Comparison of ENCODE assay signal across 8 cellular contexts in the genomic region with DNA sequence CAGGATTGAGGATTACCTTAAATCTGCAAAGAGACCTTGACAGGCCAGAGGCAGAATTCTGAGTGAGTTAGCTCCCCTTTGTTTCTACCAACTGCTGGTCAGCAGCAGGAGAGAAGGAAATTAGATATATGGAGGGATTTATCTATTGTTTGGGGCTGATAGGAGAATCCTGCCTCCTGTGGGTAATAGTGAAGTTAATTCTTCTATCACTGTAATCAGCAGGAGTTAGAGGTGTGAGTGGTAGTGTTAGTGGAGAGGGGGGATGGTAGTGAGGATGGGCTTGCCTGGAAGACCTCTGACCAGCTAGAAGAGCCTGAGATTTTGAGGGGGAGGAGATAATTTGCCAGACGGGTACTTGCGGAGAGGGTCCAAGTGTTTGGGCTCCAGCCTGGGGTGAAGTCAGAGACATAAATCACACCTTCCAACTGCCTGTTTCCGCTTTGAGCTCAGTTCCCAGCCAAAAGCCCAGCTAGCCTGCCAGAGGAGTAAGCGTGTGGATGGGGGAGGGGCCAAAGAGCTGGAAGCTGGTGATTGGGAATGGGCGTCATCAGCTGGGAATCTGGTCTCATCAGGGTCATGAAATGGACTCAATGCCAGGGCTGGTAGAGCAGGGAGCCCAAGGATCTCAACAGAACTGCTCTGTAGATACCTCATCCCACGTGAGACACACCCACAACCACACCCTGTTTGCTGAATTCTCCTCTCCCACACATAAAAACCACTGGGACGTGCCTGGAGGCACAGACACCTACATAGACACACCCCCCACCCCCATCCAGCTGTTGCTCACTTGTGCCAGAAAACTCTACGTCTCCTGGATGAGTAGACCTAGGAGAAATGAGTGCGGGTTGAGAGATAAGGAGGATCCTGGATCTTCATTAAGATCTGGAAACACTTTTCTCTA. TPM values are rescaled to one million over a fixed set of nuclear protein-coding genes. Genes with fewer than 3 reads are reported as not detected.
DNase-seq lines count a peak whose midpoint lies in the region; ATAC-seq and TF ChIP-seq lines count a peak whose summit lies in the region.

No MANE protein-coding gene starts in this region.

- peaks cover 6% of the 10 kb centered on the region for H3K27me3 ChIP-seq in transverse colon

- no peaks in the 10 kb centered on the region for H3K36me3 Mint-ChIP-seq in activated CD4-positive, alpha-beta T cell treated with anti-CD3 and anti-CD28 coated beads for 36 hours (ENCODE audit: low read depth)

- peaks cover 32% of the 10 kb centered on the region for H3K4me1 Mint-ChIP-seq in activated CD4-positive, alpha-beta T cell treated with anti-CD3 and anti-CD28 coated beads for 36 hours

- H3K27me3 Mint-ChIP-seq in activated CD4-positive, alpha-beta T cell treated with anti-CD3 and anti-CD28 coated beads for 36 hours: no peaks in the 10 kb centered on the region

- intact Hi-C loops in activated CD4-positive, alpha-beta T cell treated with anti-CD3 and anti-CD28 coated beads for 36 hours (cut with DNase I, micrococcal nuclease): no loop called here
- intact Hi-C loops in left colon (cut with DNase I, micrococcal nuclease) (no loop called here), transverse colon (cut with DNase I; ENCODE audit: low total_unique reads) (no loop called here)

- TF ChIP-seq CTCF in astrocyte of the spinal cord (IDR thresholded peaks at IDR 0.05; ENCODE audit: low read depth, low read length) (peak; percentile 5), transverse colon (IDR thresholded peaks at IDR 0.05) (no peak)

- in situ Hi-C loops in astrocyte of the spinal cord (cut with HindIII; ENCODE audit: low sequenced_read_pairs) (no loop called here), transverse colon (cut with MboI; ENCODE audit: low pct_ligation_motif_present in 1 of 4, low pct_unique_long_range_greater_than_20kb in 1 of 4, low sequenced_read_pairs in 3 of 4) (no loop called here)

- DNase-seq in activated CD4-positive, alpha-beta T cell treated with anti-CD3 and anti-CD28 coated beads for 36 hours: peak; percentile 84
- no peak for DNase-seq in activated CD4-positive, alpha-beta T cell treated with anti-CD3 and anti-CD28 coated beads, Interleukin-2, amount 50 U/mL, for 4 hours
- DNase-seq in astrocyte of the spinal cord (ENCODE audit: low read depth, low spot score) (peak; percentile 69), left colon (peak; percentile 60 to 77), transverse colon (peak; percentile 66), superior temporal gyrus (ENCODE audit: extremely low spot score) (no peak)
- no peak for DNase-seq in stimulated activated CD4-positive, alpha-beta T cell treated with anti-CD3 and anti-CD28 coated beads, Interleukin-4, amount 100 ng/mL, for 1 hour

- TF ChIP-seq EP300 in transverse colon (IDR thresholded peaks at IDR 0.05; ENCODE audit: low read depth): peak; percentile 8

- H3K9me3 ChIP-seq in transverse colon: no peaks in the 10 kb centered on the region

- H3K4me3 ChIP-seq in astrocyte of the spinal cord (ENCODE audit: low read depth, low read length): no peak overlapping the region
- H3K4me3 ChIP-seq in transverse colon: peak overlapping the region in 1 of 4 donors; percentile 10

- H3K27ac ChIP-seq in transverse colon: peak overlapping the region; percentile 62 to 97 (median 72)

- peaks cover 16 to 49% (median 29%) of the 10 kb centered on the region in 4 donors for H3K4me1 ChIP-seq in transverse colon

- peak overlapping the region; percentile 37 for H3K27ac Mint-ChIP-seq in activated CD4-positive, alpha-beta T cell treated with anti-CD3 and anti-CD28 coated beads for 36 hours

- H3K4me3 Mint-ChIP-seq in activated CD4-positive, alpha-beta T cell treated with anti-CD3 and anti-CD28 coated beads for 36 hours: no peak overlapping the region

- 29% methylated on average over 9 of the region's 9 CpGs; no CpG with 5 or more reads in 1 of the 2 donors for WGBS in transverse colon (ENCODE audit: low coverage in 1 of 2), 2 donors

- CTCF ChIA-PET in activated CD4-positive, alpha-beta T cell treated with anti-CD3 and anti-CD28 coated beads for 36 hours (lab: Charles Lee): interaction anchor here (0.7 to 37.3 kb wide), 8 partner anchors 11 to 212 kb away, joined by 3 to 638 read pairs (median 3); partner anchors contain the start of gene COPZ1

- POLR2A ChIA-PET in activated CD4-positive, alpha-beta T cell treated with anti-CD3 and anti-CD28 coated beads for 36 hours (lab: Charles Lee): interaction anchor here (0.6 to 1.0 kb wide), 2 partner anchors 10 to 15 kb away, joined by 3 to 4 read pairs; no protein-coding TSS in a partner anchor

- H3K9me3 Mint-ChIP-seq in activated CD4-positive, alpha-beta T cell treated with anti-CD3 and anti-CD28 coated beads for 36 hours (ENCODE audit: low read depth): no peaks in the 10 kb centered on the region

- ATAC-seq in activated CD4-positive, alpha-beta T cell treated with anti-CD3 and anti-CD28 coated beads for 36 hours: peak; percentile 77
- ATAC-seq in left colon (peak; percentile 68), GM18858 (IDR thresholded peaks at IDR 0.05; ENCODE audit: unreplicated experiment) (no peak)

- H3K36me3 ChIP-seq in transverse colon: no peaks in the 10 kb centered on the region

- no peak for TF ChIP-seq POLR2A in transverse colon (IDR thresholded peaks at IDR 0.05)

RNA-seq across cellular contexts. Expression of gene ITGA5, which starts 13.1 kb away (rescaled TPM):
- 10 to 100 TPM; 38.6 to 58.0 TPM for total RNA-seq in activated CD4-positive, alpha-beta T cell treated with anti-CD3 and anti-CD28 coated beads for 36 hours
- total RNA-seq in left colon (10 to 100 TPM; 20.8 to 49.1 TPM), transverse colon (100 to 1,000 TPM in 1 of 4 donors, 10 to 100 TPM in 3; 37.7 to 217 (median 73.0) TPM)

RNA-seq across cellular contexts. Expression of gene GTSF1, which starts 41.2 kb away (rescaled TPM):
- total RNA-seq in activated CD4-positive, alpha-beta T cell treated with anti-CD3 and anti-CD28 coated beads for 36 hours: 1 to 10 TPM; 6.8 to 7.2 TPM
- under 1 TPM in 1 of 2 donors, not detected in 1; 0.67 TPM for total RNA-seq in left colon
- total RNA-seq in transverse colon: not detected

RNA-seq across cellular contexts. Expression of gene ZNF385A, which starts 47.6 kb away (rescaled TPM):
- under 1 TPM; 0.73 to 0.74 TPM for total RNA-seq in activated CD4-positive, alpha-beta T cell treated with anti-CD3 and anti-CD28 coated beads for 36 hours
- total RNA-seq in left colon: 1 to 10 TPM; 4.0 to 8.3 TPM
- 10 to 100 TPM in 1 of 4 donors, 1 to 10 TPM in 3; 1.9 to 17.5 (median 5.7) TPM for total RNA-seq in transverse colon

Comparison
In these comparisons a context has a peak if more than half of its experiments do, and no peak if none do; other contexts are left out.
1. DNase-seq: peak in activated CD4-positive, alpha-beta T cell treated with anti-CD3 and anti-CD28 coated beads for 36 hours (single experiment), astrocyte of the spinal cord (single experiment), left colon (2 of 2) and transverse colon (single experiment); none in activated CD4-positive, alpha-beta T cell treated with anti-CD3 and anti-CD28 coated beads, Interleukin-2, amount 50 U/mL, for 4 hours (0 of 2), superior temporal gyrus (single experiment) and stimulated activated CD4-positive, alpha-beta T cell treated with anti-CD3 and anti-CD28 coated beads, Interleukin-4, amount 100 ng/mL, for 1 hour (single experiment).
2. RNA of gene GTSF1, which starts 41.2 kb away (total RNA-seq): 6.8 to 7.2 TPM in activated CD4-positive, alpha-beta T cell treated with anti-CD3 and anti-CD28 coated beads for 36 hours; 0.67 TPM in left colon and not detected in transverse colon; every median in the first group is over 4 times any median in the second.